In the genomic region with DNA sequence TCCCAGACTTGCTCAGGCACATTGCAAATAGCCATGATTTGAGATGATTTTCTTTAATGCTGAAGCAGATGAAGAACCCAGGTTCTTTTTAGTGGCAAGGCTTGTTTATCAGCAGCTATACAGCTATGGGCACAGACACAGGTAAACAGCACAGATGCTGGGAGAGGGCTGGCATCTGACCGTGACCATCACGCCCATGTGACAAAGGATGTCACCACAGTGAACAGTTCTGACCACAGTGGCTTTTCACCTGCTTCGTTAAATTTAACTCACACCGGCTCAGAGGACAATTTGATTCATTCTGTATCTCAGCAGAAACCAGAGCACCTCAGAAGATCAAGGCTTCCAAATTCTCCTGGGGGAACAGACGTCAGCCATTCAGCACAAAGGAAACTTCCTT, we compare ENCODE assay signal across 22 cellular contexts.
DNase-seq lines count a peak whose midpoint lies in the region; ATAC-seq, FAIRE-seq and TF ChIP-seq lines count a peak whose summit lies in the region.
"Had no signal": no experiment of that assay in that cellular context is flagged by ENCODE, and none has a peak within 500 bp of the region (broad histone marks: within the 10 kb centered on the region; RNA-seq: fewer than 3 reads in every experiment).

No MANE protein-coding gene starts in this region.

- H3K4me1 ChIP-seq in neutrophil (ENCODE audit: control insufficient read depth in 1 of 2, insufficient read depth in 1 of 2, low read depth in 1 of 2, low read length in 1 of 2) = peaks cover 96 to 97% of the 10 kb centered on the region in 2 experiments

- H3K9me3 Mint-ChIP-seq in activated CD4-positive, alpha-beta T cell treated with anti-CD3 and anti-CD28 coated beads, Interleukin-2, amount 10 ng/mL, durations not matched to agents 24 days and 14 days = no peaks in the 10 kb centered on the region
- peaks cover 9% of the 10 kb centered on the region for H3K9me3 Mint-ChIP-seq in progenitor cell of endocrine pancreas (ENCODE audit: low read depth)
- H3K9me3 Mint-ChIP-seq: stimulated activated naive CD8-positive, alpha-beta T cell treated with anti-CD3 and anti-CD28 coated beads, Interleukin-15, amount 100 ng/mL, for 72 hours had no signal

- H3K4me3 Mint-ChIP-seq in activated CD4-positive, alpha-beta T cell treated with anti-CD3 and anti-CD28 coated beads, Interleukin-2, amount 10 ng/mL, durations not matched to agents 24 days and 14 days = peak overlapping the region; percentile 18
- H3K4me3 Mint-ChIP-seq in progenitor cell of endocrine pancreas (ENCODE audit: low read depth) = no peak overlapping the region
- H3K4me3 Mint-ChIP-seq: CD4-positive, CD25-positive, alpha-beta regulatory T cell had no signal

- H3K4me3 ChIP-seq in neutrophil (ENCODE audit: low read depth in 1 of 2, low read length in 1 of 2) = peak overlapping the region; percentile 31 to 46
- H3K4me3 ChIP-seq: hepatocyte had no signal

- no peak for DNase-seq in activated CD4-positive, alpha-beta T cell treated with anti-CD3 and anti-CD28 coated beads, Interleukin-2, amount 10 ng/mL, durations not matched to agents 24 days and 14 days
- DNase-seq in activated CD4-positive, alpha-beta T cell treated with anti-CD3 and anti-CD28 coated beads for 1 hour = no peak
- peak; percentile 81 for DNase-seq in SW480 (ENCODE audit: low spot score)
- DNase-seq in progenitor cell of endocrine pancreas (ENCODE audit: low spot score, unreplicated experiment) = no peak
- no peak for DNase-seq in Kasumi-1 (lab: John Stamatoyannopoulos, UW)
- DNase-seq in GM19239 (ENCODE audit: insufficient read length, low spot score) = no peak
- DNase-seq: activated CD4-positive, CD25-positive, alpha-beta regulatory T cell; activated CD8-positive, alpha-beta memory T cell treated with anti-CD3 and anti-CD28 coated beads, Interleukin-2, amount 50 U/mL, for 48 hours; CD4-positive, CD25-positive, alpha-beta regulatory T cell; DMS53; KBM-7; kidney glomerular epithelial cell; NCI-H1092 treated with DMSO at 0.1 percent for 48 hours; SIG-M5; stimulated activated CD4-positive, alpha-beta T cell treated with anti-CD3 and anti-CD28 coated beads, Interleukin-15, amount 100 ng/mL, for 24 hours; stimulated activated naive CD8-positive, alpha-beta T cell treated with anti-CD3 and anti-CD28 coated beads, Interleukin-15, amount 100 ng/mL, for 72 hours had no signal

- H3K27me3 Mint-ChIP-seq in activated CD4-positive, alpha-beta T cell treated with anti-CD3 and anti-CD28 coated beads, Interleukin-2, amount 10 ng/mL, durations not matched to agents 24 days and 14 days = no peaks in the 10 kb centered on the region
- peaks cover 16% of the 10 kb centered on the region for H3K27me3 Mint-ChIP-seq in progenitor cell of endocrine pancreas
- H3K27me3 Mint-ChIP-seq: CD4-positive, CD25-positive, alpha-beta regulatory T cell had no signal

- H3K36me3 Mint-ChIP-seq in activated CD4-positive, alpha-beta T cell treated with anti-CD3 and anti-CD28 coated beads, Interleukin-2, amount 10 ng/mL, durations not matched to agents 24 days and 14 days (ENCODE audit: low read depth) = no peaks in the 10 kb centered on the region
- no peaks in the 10 kb centered on the region for H3K36me3 Mint-ChIP-seq in progenitor cell of endocrine pancreas (ENCODE audit: insufficient read depth)
- H3K36me3 Mint-ChIP-seq: CD4-positive, CD25-positive, alpha-beta regulatory T cell had no signal

- H3K9me3 ChIP-seq in neutrophil = no peaks in the 10 kb centered on the region

- intact Hi-C loops in activated CD4-positive, alpha-beta T cell treated with anti-CD3 and anti-CD28 coated beads, Interleukin-2, amount 10 ng/mL, durations not matched to agents 24 days and 14 days (cut with micrococcal nuclease) = no loop called here

- FAIRE-seq in GM19239 (lab: Jason Lieb, UNC) = no peak
- FAIRE-seq: A204.1, astrocyte, colon had no signal

- H3K27ac Mint-ChIP-seq in activated CD4-positive, alpha-beta T cell treated with anti-CD3 and anti-CD28 coated beads, Interleukin-2, amount 10 ng/mL, durations not matched to agents 24 days and 14 days = no peak overlapping the region
- H3K27ac Mint-ChIP-seq in progenitor cell of endocrine pancreas = no peak overlapping the region
- H3K27ac Mint-ChIP-seq: CD4-positive, CD25-positive, alpha-beta regulatory T cell; stimulated activated naive CD8-positive, alpha-beta T cell treated with anti-CD3 and anti-CD28 coated beads, Interleukin-15, amount 100 ng/mL, for 72 hours had no signal

- H3K4me1 Mint-ChIP-seq in activated CD4-positive, alpha-beta T cell treated with anti-CD3 and anti-CD28 coated beads, Interleukin-2, amount 10 ng/mL, durations not matched to agents 24 days and 14 days = peaks cover 14% of the 10 kb centered on the region
- H3K4me1 Mint-ChIP-seq in progenitor cell of endocrine pancreas (ENCODE audit: low read depth) = no peaks in the 10 kb centered on the region

- H3K27me3 ChIP-seq in neutrophil = no peaks in the 10 kb centered on the region
- H3K27me3 ChIP-seq: hepatocyte had no signal

- ATAC-seq in HG03135 (IDR thresholded peaks at IDR 0.05; ENCODE audit: unreplicated experiment) = peak; percentile 63
- ATAC-seq: stimulated activated naive CD8-positive, alpha-beta T cell treated with anti-CD3 and anti-CD28 coated beads, Interleukin-15, amount 100 ng/mL, for 72 hours had no signal

- TF ChIP-seq CTCF in neutrophil (IDR thresholded peaks at IDR 0.05) = no peak
- TF ChIP-seq CTCF in progenitor cell of endocrine pancreas (IDR thresholded peaks at IDR 0.05; ENCODE audit: unreplicated experiment) = no peak

- peak overlapping the region; percentile 95 for H3K27ac ChIP-seq in neutrophil
- H3K27ac ChIP-seq: hepatocyte had no signal

- H3K36me3 ChIP-seq in neutrophil = no peaks in the 10 kb centered on the region
